Comparison of ENCODE assay signal across 1 cellular context in the genomic region with DNA sequence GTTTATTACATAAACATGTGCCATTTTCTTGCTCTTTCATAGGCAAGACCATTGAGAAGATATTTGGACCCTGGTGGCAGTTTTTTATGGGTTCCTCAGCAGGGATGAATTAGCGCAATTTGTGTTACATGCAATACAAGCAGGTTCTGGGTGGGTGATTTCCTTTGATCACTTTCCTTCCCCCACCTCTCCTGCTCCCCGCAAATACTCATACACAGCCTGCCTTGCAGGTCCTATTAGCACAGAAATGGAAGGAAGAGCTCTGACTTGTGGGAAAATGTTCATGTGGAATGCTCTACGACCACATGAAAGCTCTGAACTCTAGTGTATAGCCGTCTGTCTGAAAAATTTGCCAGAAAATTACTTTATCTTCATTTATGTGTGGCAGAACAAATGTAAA.
TF ChIP-seq lines count a peak whose summit lies in the region.

No MANE protein-coding gene starts in this region.

TF ChIP-seq in GM23338, 12 proteins besides CTCF, POLR2A, EP300 and RAD21 (continued from another document):
- TF ChIP-seq, protein P1, sequence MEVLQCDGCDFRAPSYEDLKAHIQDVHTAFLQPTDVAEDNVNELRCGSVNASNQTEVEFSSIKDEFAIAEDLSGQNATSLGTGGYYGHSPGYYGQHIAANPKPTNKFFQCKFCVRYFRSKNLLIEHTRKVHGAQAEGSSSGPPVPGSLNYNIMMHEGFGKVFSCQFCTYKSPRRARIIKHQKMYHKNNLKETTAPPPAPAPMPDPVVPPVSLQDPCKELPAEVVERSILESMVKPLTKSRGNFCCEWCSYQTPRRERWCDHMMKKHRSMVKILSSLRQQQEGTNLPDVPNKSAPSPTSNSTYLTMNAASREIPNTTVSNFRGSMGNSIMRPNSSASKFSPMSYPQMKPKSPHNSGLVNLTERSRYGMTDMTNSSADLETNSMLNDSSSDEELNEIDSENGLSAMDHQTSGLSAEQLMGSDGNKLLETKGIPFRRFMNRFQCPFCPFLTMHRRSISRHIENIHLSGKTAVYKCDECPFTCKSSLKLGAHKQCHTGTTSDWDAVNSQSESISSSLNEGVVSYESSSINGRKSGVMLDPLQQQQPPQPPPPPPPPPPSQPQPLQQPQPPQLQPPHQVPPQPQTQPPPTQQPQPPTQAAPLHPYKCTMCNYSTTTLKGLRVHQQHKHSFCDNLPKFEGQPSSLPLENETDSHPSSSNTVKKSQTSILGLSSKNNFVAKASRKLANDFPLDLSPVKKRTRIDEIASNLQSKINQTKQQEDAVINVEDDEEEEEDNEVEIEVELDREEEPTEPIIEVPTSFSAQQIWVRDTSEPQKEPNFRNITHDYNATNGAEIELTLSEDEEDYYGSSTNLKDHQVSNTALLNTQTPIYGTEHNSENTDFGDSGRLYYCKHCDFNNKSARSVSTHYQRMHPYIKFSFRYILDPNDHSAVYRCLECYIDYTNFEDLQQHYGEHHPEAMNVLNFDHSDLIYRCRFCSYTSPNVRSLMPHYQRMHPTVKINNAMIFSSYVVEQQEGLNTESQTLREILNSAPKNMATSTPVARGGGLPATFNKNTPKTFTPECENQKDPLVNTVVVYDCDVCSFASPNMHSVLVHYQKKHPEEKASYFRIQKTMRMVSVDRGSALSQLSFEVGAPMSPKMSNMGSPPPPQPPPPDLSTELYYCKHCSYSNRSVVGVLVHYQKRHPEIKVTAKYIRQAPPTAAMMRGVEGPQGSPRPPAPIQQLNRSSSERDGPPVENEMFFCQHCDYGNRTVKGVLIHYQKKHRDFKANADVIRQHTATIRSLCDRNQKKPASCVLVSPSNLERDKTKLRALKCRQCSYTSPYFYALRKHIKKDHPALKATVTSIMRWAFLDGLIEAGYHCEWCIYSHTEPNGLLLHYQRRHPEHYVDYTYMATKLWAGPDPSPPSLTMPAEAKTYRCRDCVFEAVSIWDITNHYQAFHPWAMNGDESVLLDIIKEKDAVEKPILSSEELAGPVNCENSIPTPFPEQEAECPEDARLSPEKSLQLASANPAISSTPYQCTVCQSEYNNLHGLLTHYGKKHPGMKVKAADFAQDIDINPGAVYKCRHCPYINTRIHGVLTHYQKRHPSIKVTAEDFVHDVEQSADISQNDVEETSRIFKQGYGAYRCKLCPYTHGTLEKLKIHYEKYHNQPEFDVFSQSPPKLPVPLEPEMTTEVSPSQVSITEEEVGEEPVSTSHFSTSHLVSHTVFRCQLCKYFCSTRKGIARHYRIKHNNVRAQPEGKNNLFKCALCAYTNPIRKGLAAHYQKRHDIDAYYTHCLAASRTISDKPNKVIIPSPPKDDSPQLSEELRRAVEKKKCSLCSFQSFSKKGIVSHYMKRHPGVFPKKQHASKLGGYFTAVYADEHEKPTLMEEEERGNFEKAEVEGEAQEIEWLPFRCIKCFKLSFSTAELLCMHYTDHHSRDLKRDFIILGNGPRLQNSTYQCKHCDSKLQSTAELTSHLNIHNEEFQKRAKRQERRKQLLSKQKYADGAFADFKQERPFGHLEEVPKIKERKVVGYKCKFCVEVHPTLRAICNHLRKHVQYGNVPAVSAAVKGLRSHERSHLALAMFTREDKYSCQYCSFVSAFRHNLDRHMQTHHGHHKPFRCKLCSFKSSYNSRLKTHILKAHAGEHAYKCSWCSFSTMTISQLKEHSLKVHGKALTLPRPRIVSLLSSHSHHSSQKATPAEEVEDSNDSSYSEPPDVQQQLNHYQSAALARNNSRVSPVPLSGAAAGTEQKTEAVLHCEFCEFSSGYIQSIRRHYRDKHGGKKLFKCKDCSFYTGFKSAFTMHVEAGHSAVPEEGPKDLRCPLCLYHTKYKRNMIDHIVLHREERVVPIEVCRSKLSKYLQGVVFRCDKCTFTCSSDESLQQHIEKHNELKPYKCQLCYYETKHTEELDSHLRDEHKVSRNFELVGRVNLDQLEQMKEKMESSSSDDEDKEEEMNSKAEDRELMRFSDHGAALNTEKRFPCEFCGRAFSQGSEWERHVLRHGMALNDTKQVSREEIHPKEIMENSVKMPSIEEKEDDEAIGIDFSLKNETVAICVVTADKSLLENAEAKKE (CRISPR knock-in tag; IDR thresholded peaks at IDR 0.05) = no peak
- TF ChIP-seq POLR2AphosphoS5 (IDR thresholded peaks at IDR 0.05; ENCODE audit: low read depth) (no peak), STAT1 (IDR thresholded peaks at IDR 0.05; ENCODE audit: unreplicated experiment) (no peak), EZH2 (IDR thresholded peaks at IDR 0.05; ENCODE audit: low read depth, unreplicated experiment) (no peak), CREB1 (CRISPR knock-in tag; IDR thresholded peaks at IDR 0.05; ENCODE audit: low read depth) (no peak), EZH2phosphoT487 (IDR thresholded peaks at IDR 0.05; ENCODE audit: unreplicated experiment) (no peak)
- TF ChIP-seq, protein P2, sequence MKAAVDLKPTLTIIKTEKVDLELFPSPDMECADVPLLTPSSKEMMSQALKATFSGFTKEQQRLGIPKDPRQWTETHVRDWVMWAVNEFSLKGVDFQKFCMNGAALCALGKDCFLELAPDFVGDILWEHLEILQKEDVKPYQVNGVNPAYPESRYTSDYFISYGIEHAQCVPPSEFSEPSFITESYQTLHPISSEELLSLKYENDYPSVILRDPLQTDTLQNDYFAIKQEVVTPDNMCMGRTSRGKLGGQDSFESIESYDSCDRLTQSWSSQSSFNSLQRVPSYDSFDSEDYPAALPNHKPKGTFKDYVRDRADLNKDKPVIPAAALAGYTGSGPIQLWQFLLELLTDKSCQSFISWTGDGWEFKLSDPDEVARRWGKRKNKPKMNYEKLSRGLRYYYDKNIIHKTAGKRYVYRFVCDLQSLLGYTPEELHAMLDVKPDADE (IDR thresholded peaks at IDR 0.05) = no peak
- TF ChIP-seq, protein P3, sequence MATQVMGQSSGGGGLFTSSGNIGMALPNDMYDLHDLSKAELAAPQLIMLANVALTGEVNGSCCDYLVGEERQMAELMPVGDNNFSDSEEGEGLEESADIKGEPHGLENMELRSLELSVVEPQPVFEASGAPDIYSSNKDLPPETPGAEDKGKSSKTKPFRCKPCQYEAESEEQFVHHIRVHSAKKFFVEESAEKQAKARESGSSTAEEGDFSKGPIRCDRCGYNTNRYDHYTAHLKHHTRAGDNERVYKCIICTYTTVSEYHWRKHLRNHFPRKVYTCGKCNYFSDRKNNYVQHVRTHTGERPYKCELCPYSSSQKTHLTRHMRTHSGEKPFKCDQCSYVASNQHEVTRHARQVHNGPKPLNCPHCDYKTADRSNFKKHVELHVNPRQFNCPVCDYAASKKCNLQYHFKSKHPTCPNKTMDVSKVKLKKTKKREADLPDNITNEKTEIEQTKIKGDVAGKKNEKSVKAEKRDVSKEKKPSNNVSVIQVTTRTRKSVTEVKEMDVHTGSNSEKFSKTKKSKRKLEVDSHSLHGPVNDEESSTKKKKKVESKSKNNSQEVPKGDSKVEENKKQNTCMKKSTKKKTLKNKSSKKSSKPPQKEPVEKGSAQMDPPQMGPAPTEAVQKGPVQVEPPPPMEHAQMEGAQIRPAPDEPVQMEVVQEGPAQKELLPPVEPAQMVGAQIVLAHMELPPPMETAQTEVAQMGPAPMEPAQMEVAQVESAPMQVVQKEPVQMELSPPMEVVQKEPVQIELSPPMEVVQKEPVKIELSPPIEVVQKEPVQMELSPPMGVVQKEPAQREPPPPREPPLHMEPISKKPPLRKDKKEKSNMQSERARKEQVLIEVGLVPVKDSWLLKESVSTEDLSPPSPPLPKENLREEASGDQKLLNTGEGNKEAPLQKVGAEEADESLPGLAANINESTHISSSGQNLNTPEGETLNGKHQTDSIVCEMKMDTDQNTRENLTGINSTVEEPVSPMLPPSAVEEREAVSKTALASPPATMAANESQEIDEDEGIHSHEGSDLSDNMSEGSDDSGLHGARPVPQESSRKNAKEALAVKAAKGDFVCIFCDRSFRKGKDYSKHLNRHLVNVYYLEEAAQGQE (IDR thresholded peaks at IDR 0.05; ENCODE audit: unreplicated experiment) = no peak
